Comparison of ENCODE assay signal across 20 cellular contexts in the genomic region with DNA sequence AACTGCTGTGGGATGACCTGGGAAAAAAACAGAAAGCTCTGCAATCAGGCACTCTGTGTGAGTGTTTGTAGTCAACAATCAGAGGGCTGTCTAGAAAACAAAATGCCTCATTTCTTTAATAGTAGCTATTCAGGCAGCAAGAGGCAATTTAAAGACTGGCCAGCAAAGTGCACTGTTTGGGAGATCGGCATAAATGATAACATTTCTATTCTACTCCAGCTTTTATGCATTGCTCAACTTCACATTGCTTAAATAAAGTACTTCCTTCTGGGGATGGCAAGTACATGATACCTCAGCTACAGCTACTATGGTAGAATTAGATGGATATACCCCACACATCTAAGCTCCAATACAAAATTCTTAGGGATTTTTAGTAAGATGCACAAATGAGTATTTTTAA.
DNase-seq lines count a peak whose midpoint lies in the region; ATAC-seq and TF ChIP-seq lines count a peak whose summit lies in the region.
"Had no signal": no experiment of that assay in that cellular context is flagged by ENCODE, and none has a peak within 500 bp of the region (broad histone marks: within the 10 kb centered on the region; RNA-seq: fewer than 3 reads in every experiment).

No MANE protein-coding gene starts in this region.

- 100% methylated on average over 1 of the region's 1 CpG for WGBS in mesenchymal stem cell

- no peak overlapping the region for H3K23ac ChIP-seq in mesenchymal stem cell (ENCODE audit: low read length in 2 of 2)

- H2AK5ac ChIP-seq in mesenchymal stem cell (ENCODE audit: low read length, severe bottlenecking), result no peak overlapping the region

- H3K4ac ChIP-seq in mesenchymal stem cell (ENCODE audit: low read depth in 1 of 2, low read length in 2 of 2), result no peak overlapping the region

- H4K91ac ChIP-seq in mesenchymal stem cell (ENCODE audit: low read length), result no peak overlapping the region

- peak overlapping the region; percentile 92 for H3K27ac ChIP-seq in epithelial cell of prostate
- no peak overlapping the region for H3K27ac ChIP-seq in mesenchymal stem cell (ENCODE audit: low read length, poor library complexity, severe bottlenecking)
- H3K27ac ChIP-seq: stomach, tibial artery had no signal

- ATAC-seq in HG02678 (IDR thresholded peaks at IDR 0.05; ENCODE audit: unreplicated experiment), result no peak
- ATAC-seq: activated T-helper 17 cell treated with anti-CD3 and anti-CD28 coated beads, Interleukin-2, amount 50 U/mL, for 72 hours; sciatic nerve; WTC11 had no signal

- H3K4me2 ChIP-seq in mesenchymal stem cell (ENCODE audit: low read length, poor library complexity, severe bottlenecking), result no peak overlapping the region

- no peaks in the 10 kb centered on the region for H3K27me3 ChIP-seq in mesenchymal stem cell (ENCODE audit: control insufficient read depth in 1 of 2, insufficient read depth in 1 of 2, low read length in 2 of 2)
- H3K27me3 ChIP-seq: dorsolateral prefrontal cortex, stomach, tibial artery had no signal

- no peaks in the 10 kb centered on the region for H3K36me3 ChIP-seq in mesenchymal stem cell (ENCODE audit: control insufficient read depth in 1 of 2, insufficient read depth in 2 of 2, low read depth in 1 of 2, low read length in 2 of 2)
- H3K36me3 ChIP-seq: MG63, stomach, tibial artery had no signal

- no peak overlapping the region for H3K14ac ChIP-seq in mesenchymal stem cell (ENCODE audit: low read length in 2 of 2)

- H2BK12ac ChIP-seq in mesenchymal stem cell (ENCODE audit: low read length in 2 of 2), result no peak overlapping the region

- H2BK15ac ChIP-seq in mesenchymal stem cell (ENCODE audit: low read depth, poor library complexity, severe bottlenecking), result no peak overlapping the region

- H3K9me3 ChIP-seq in mesenchymal stem cell (ENCODE audit: control insufficient read depth, low read length), result no peaks in the 10 kb centered on the region
- H3K9me3 ChIP-seq: MG63, stomach, tibial artery had no signal

- H4K8ac ChIP-seq in mesenchymal stem cell (ENCODE audit: low read length), result no peak overlapping the region

- H3K4me3 ChIP-seq in NB4 (ENCODE audit: low read depth, low read length) (no peak overlapping the region), mesenchymal stem cell (ENCODE audit: insufficient read depth in 1 of 2, low read depth in 1 of 2, low read length in 2 of 2) (no peak overlapping the region)
- H3K4me3 ChIP-seq: dorsolateral prefrontal cortex, MG63, stomach, tibial artery had no signal

- TF ChIP-seq CTCF in NB4 (IDR thresholded peaks at IDR 0.05; ENCODE audit: low read depth, low read length), result no peak

- H3K18ac ChIP-seq in mesenchymal stem cell (ENCODE audit: low read depth in 1 of 2, low read length in 2 of 2), result no peak overlapping the region

- H2AFZ ChIP-seq in mesenchymal stem cell (ENCODE audit: low read depth, low read length), result no peak overlapping the region

- DNase-seq in NB4 (ENCODE audit: low read depth) (peak; percentile 23), SKM-1 (lab: John Stamatoyannopoulos, UW; ENCODE audit: unreplicated experiment) (peak; percentile 19), epithelial cell of prostate (ENCODE audit: low read depth, low spot score) (no peak), mesenchymal stem cell (peak; percentile 18), T-helper 9 cell (no peak)
- DNase-seq in stimulated activated naive CD4-positive, alpha-beta T cell (lab: John Stamatoyannopoulos, UW), result no peak
- DNase-seq: aorta, caudate nucleus, dorsolateral prefrontal cortex, EL, MG63, NCI-H1436 treated with DMSO at 0.1 percent for 48 hours, NCI-H524 treated with DMSO at 0.1 percent for 48 hours, posterior cingulate gyrus, stomach, tibial artery had no signal

- H3K79me1 ChIP-seq in mesenchymal stem cell (replicated peaks; ENCODE audit: low read length, poor library complexity, severe bottlenecking), result peaks cover 8% of the 10 kb centered on the region

- no peak overlapping the region for H2BK5ac ChIP-seq in mesenchymal stem cell (ENCODE audit: low read depth, low read length, poor library complexity, severe bottlenecking)

- peaks cover 5% of the 10 kb centered on the region for H3K4me1 ChIP-seq in mesenchymal stem cell (ENCODE audit: control insufficient read depth, insufficient read depth, low read depth, low read length)

- no peak for TF ChIP-seq POLR2A in NB4 (IDR thresholded peaks at IDR 0.05; ENCODE audit: extremely low read depth, insufficient read length)

- no peak overlapping the region for H3K9ac ChIP-seq in mesenchymal stem cell (ENCODE audit: low read length)

- H2BK120ac ChIP-seq in mesenchymal stem cell (ENCODE audit: low read depth, low read length), result no peak overlapping the region

Comparison
In these comparisons a context has a peak if more than half of its experiments do, and no peak if none do; other contexts are left out.
1. DNase-seq: peak in NB4 (single experiment), SKM-1 (single experiment) and mesenchymal stem cell (single experiment); none in epithelial cell of prostate (single experiment), T-helper 9 cell (single experiment) and stimulated activated naive CD4-positive, alpha-beta T cell (0 of 6).